12 cellular contexts compared by ENCODE assay signal in the genomic region with DNA sequence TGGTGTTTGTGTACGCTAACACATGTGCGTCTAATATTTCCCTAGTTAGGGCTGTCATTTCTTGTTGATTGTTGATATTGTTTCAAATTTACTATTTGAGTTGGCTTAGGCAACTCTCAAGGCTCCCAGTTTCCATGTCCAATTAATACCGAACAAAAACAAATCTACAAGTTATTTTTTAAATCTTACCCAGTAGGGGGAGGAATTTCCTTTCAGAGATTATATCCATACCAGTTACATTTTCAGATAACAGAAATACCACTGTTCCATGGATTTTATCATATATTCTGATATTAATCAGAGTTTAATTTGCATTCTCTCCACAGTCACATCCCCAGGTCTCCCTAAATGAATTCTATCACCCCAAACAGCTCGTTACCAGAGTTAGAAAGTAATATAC. TPM values are rescaled to one million over a fixed set of nuclear protein-coding genes. Genes with fewer than 3 reads are reported as not detected.
DNase-seq lines count a peak whose midpoint lies in the region; ATAC-seq and TF ChIP-seq lines count a peak whose summit lies in the region.
"Had no signal": no experiment of that assay in that cellular context is flagged by ENCODE, and none has a peak within 500 bp of the region (broad histone marks: within the 10 kb centered on the region; RNA-seq: fewer than 3 reads in every experiment).

No MANE protein-coding gene starts in this region.

- no peak overlapping the region for H3K27ac ChIP-seq in C4-2B
- no peak overlapping the region for H3K27ac ChIP-seq in MM.1S (ENCODE audit: low read length)
- no peak overlapping the region for H3K27ac ChIP-seq in osteoblast (ENCODE audit: low read depth, low read length)
- H3K27ac ChIP-seq: sigmoid colon had no signal

- peak; percentile 59 for TF ChIP-seq CTCF in C4-2B (conservative IDR thresholded peaks at IDR 0.05)
- 0 out of 2 replicates have a peak, but pooled peaks have one; percentile 7 for TF ChIP-seq CTCF in MM.1S (IDR thresholded peaks at IDR 0.05; ENCODE audit: low read length)
- peak; percentile 38 for TF ChIP-seq CTCF in osteoblast (IDR thresholded peaks at IDR 0.05; ENCODE audit: extremely low read depth, low read depth, low read length)

- 0 out of 2 replicates have a peak, but pooled peaks cover under 1% of the 10 kb centered on the region for H3K4me1 ChIP-seq in MM.1S (ENCODE audit: low read length)
- H3K4me1 ChIP-seq in osteoblast (ENCODE audit: insufficient read depth, low read length) = peaks cover 14% of the 10 kb centered on the region
- H3K4me1 ChIP-seq: sigmoid colon had no signal

- H3K4me1 Mint-ChIP-seq in activated CD8-positive, alpha-beta memory T cell treated with anti-CD3 and anti-CD28 coated beads, Interleukin-2, amount 10 ng/mL, durations not matched to agents 7 days and 5 days = no peaks in the 10 kb centered on the region
- H3K4me1 Mint-ChIP-seq: activated CD4-positive, alpha-beta T cell treated with anti-CD3 and anti-CD28 coated beads for 36 hours had no signal

- H3K27me3 ChIP-seq in MM.1S (replicated peaks; ENCODE audit: insufficient read depth, low read length) (no peaks in the 10 kb centered on the region), osteoblast (ENCODE audit: insufficient read depth, low read length) (no peaks in the 10 kb centered on the region)
- H3K27me3 ChIP-seq: sigmoid colon had no signal

- CTCF ChIA-PET in activated CD8-positive, alpha-beta memory T cell treated with anti-CD3 and anti-CD28 coated beads, Interleukin-2, amount 10 ng/mL, durations not matched to agents 7 days and 5 days (lab: Charles Lee) = no interaction called here

- no peaks in the 10 kb centered on the region for H3K9me3 Mint-ChIP-seq in activated CD8-positive, alpha-beta memory T cell treated with anti-CD3 and anti-CD28 coated beads, Interleukin-2, amount 10 ng/mL, durations not matched to agents 7 days and 5 days (ENCODE audit: low read depth)
- H3K9me3 Mint-ChIP-seq: activated T-helper 2 cell treated with anti-CD3 and anti-CD28 coated beads, Interferon-gamma antibody, Interleukin-2, Interleukin-4, amounts not matched to agents 10 μg/mL and 5 μg/mL and 100 μg/mL, durations not matched to agents 14 hours and 24 hours and 36 hours had no signal

- H2AFZ ChIP-seq in MM.1S (ENCODE audit: low read length) (no peak overlapping the region), osteoblast (ENCODE audit: low read length) (no peak overlapping the region)

- H3K79me2 ChIP-seq in MM.1S (ENCODE audit: low read length) (no peaks in the 10 kb centered on the region), osteoblast (ENCODE audit: insufficient read depth, low read length) (no peaks in the 10 kb centered on the region)

- no peak overlapping the region for H3K27ac Mint-ChIP-seq in activated CD8-positive, alpha-beta memory T cell treated with anti-CD3 and anti-CD28 coated beads, Interleukin-2, amount 10 ng/mL, durations not matched to agents 7 days and 5 days
- H3K27ac Mint-ChIP-seq: activated CD4-positive, alpha-beta T cell treated with anti-CD3 and anti-CD28 coated beads for 36 hours; activated T-helper 2 cell treated with anti-CD3 and anti-CD28 coated beads, Interferon-gamma antibody, Interleukin-2, Interleukin-4, amounts not matched to agents 10 μg/mL and 5 μg/mL and 100 μg/mL, durations not matched to agents 14 hours and 24 hours and 36 hours had no signal

- H3K9me3 ChIP-seq in MM.1S (replicated peaks; ENCODE audit: insufficient read depth, low read length) = no peaks in the 10 kb centered on the region
- H3K9me3 ChIP-seq in osteoblast (ENCODE audit: low read depth, low read length) = no peaks in the 10 kb centered on the region
- H3K9me3 ChIP-seq: sigmoid colon had no signal

- H3K4me3 Mint-ChIP-seq in activated CD8-positive, alpha-beta memory T cell treated with anti-CD3 and anti-CD28 coated beads, Interleukin-2, amount 10 ng/mL, durations not matched to agents 7 days and 5 days = no peak overlapping the region
- H3K4me3 Mint-ChIP-seq: activated CD4-positive, alpha-beta T cell treated with anti-CD3 and anti-CD28 coated beads for 36 hours had no signal

- no peaks in the 10 kb centered on the region; the same call in 1 of the 2 replicates for H4K20me1 ChIP-seq in MM.1S (ENCODE audit: insufficient read depth, low read length)
- H4K20me1 ChIP-seq in osteoblast (ENCODE audit: insufficient read depth, low read length) = no peaks in the 10 kb centered on the region

- H3K4me3 ChIP-seq in MM.1S (ENCODE audit: low read length) (no peak overlapping the region), osteoblast (ENCODE audit: insufficient read depth, low read length) (no peak overlapping the region)
- H3K4me3 ChIP-seq: sigmoid colon had no signal

- H3K9me2 ChIP-seq in MM.1S (replicated peaks; ENCODE audit: insufficient read depth, low read length) = no peaks in the 10 kb centered on the region

- ATAC-seq in GM19351 (IDR thresholded peaks at IDR 0.05; ENCODE audit: unreplicated experiment) = no peak
- ATAC-seq in activated CD8-positive, alpha-beta memory T cell treated with anti-CD3 and anti-CD28 coated beads, Interleukin-2, amount 10 ng/mL, durations not matched to agents 7 days and 5 days = no peak
- ATAC-seq: activated CD4-positive, alpha-beta T cell treated with anti-CD3 and anti-CD28 coated beads for 36 hours had no signal

- H3K36me3 ChIP-seq in MM.1S (replicated peaks; ENCODE audit: insufficient read depth, low read length) (no peaks in the 10 kb centered on the region), osteoblast (ENCODE audit: insufficient read depth, low read length) (no peaks in the 10 kb centered on the region)
- H3K36me3 ChIP-seq: sigmoid colon had no signal

- no peaks in the 10 kb centered on the region for H3K36me3 Mint-ChIP-seq in activated CD8-positive, alpha-beta memory T cell treated with anti-CD3 and anti-CD28 coated beads, Interleukin-2, amount 10 ng/mL, durations not matched to agents 7 days and 5 days

- H3K4me2 ChIP-seq in MM.1S (ENCODE audit: low read depth, low read length) = no peak overlapping the region
- peak overlapping the region; percentile 46 for H3K4me2 ChIP-seq in osteoblast (ENCODE audit: insufficient read depth, low read length)

- H3K9ac ChIP-seq in MM.1S (ENCODE audit: low read length) = no peak overlapping the region

- H3F3A ChIP-seq in MM.1S (ENCODE audit: insufficient read depth, low read length) = no peaks in the 10 kb centered on the region

- H3K27me3 Mint-ChIP-seq in activated CD8-positive, alpha-beta memory T cell treated with anti-CD3 and anti-CD28 coated beads, Interleukin-2, amount 10 ng/mL, durations not matched to agents 7 days and 5 days = peaks cover 41% of the 10 kb centered on the region

- DNase-seq in MM.1S (no peak), dermis blood vessel endothelial cell (peak; percentile 29), osteoblast (ENCODE audit: insufficient read length, low spot score, missing footprints) (peak; percentile 29)
- no peak for DNase-seq in activated CD8-positive, alpha-beta memory T cell treated with anti-CD3 and anti-CD28 coated beads for 24 hours
- DNase-seq in activated CD8-positive, alpha-beta memory T cell treated with anti-CD3 and anti-CD28 coated beads, Interleukin-2, amount 10 ng/mL, durations not matched to agents 7 days and 5 days = no peak
- DNase-seq: activated CD4-positive, alpha-beta T cell treated with anti-CD3 and anti-CD28 coated beads for 36 hours; NCI-H1436; NCI-H82; sigmoid colon had no signal

RNA-seq across cellular contexts. Expression of gene AKR1B10, which starts 7.2 kb away (rescaled TPM):
- not detected in 2 replicates for total RNA-seq in dermis blood vessel endothelial cell
- total RNA-seq in osteoblast = 1.4 and 2.4 TPM in 2 replicates
- total RNA-seq in activated CD8-positive, alpha-beta memory T cell treated with anti-CD3 and anti-CD28 coated beads, Interleukin-2, amount 10 ng/mL, durations not matched to agents 7 days and 5 days = not detected
- total RNA-seq: activated CD4-positive, alpha-beta T cell treated with anti-CD3 and anti-CD28 coated beads for 36 hours; activated T-helper 2 cell treated with anti-CD3 and anti-CD28 coated beads, Interferon-gamma antibody, Interleukin-2, Interleukin-4, amounts not matched to agents 10 μg/mL and 5 μg/mL and 100 μg/mL, durations not matched to agents 14 hours and 24 hours and 36 hours had no signal

RNA-seq across cellular contexts. Expression of gene AKR1B15, which starts 28.8 kb away (rescaled TPM):
- total RNA-seq in dermis blood vessel endothelial cell (not detected in 2 replicates), osteoblast (0.29 and 0.36 TPM in 2 replicates)
- total RNA-seq in activated CD8-positive, alpha-beta memory T cell treated with anti-CD3 and anti-CD28 coated beads, Interleukin-2, amount 10 ng/mL, durations not matched to agents 7 days and 5 days = not detected
- total RNA-seq: activated CD4-positive, alpha-beta T cell treated with anti-CD3 and anti-CD28 coated beads for 36 hours; activated T-helper 2 cell treated with anti-CD3 and anti-CD28 coated beads, Interferon-gamma antibody, Interleukin-2, Interleukin-4, amounts not matched to agents 10 μg/mL and 5 μg/mL and 100 μg/mL, durations not matched to agents 14 hours and 24 hours and 36 hours; sigmoid colon had no signal

Comparison
In these comparisons a context has a peak if more than half of its experiments do, and no peak if none do; other contexts are left out.
1. CTCF ChIP-seq: peak in every context shown above with its lines; median percentile 59 in C4-2B; 38 in osteoblast; 7 in MM.1S.
2. DNase-seq: peak in dermis blood vessel endothelial cell (single experiment) and osteoblast (single experiment); none in MM.1S (single experiment), activated CD8-positive, alpha-beta memory T cell treated with anti-CD3 and anti-CD28 coated beads for 24 hours (single experiment) and activated CD8-positive, alpha-beta memory T cell treated with anti-CD3 and anti-CD28 coated beads, Interleukin-2, amount 10 ng/mL, durations not matched to agents 7 days and 5 days (single experiment).